In genomic region chr13:77325371-77325941, GRCh38 we compare ENCODE assay signal across 8 cellular contexts. TPM values are rescaled to one million over a fixed set of nuclear protein-coding genes. Genes with fewer than 3 reads are reported as not detected.
A peak's percentile ranks its signal among the peaks of the same experiment; 100 is the strongest.
DNase-seq lines count a peak whose midpoint lies in the region; ATAC-seq, FAIRE-seq and TF ChIP-seq lines count a peak whose summit lies in the region.

No MANE protein-coding gene starts in this region.

- DNase-seq in GM12864 (ENCODE audit: low read depth) (no peak), NAMALWA (ENCODE audit: low spot score) (peak; percentile 74), bronchial epithelial cell (ENCODE audit: low read depth) (peak; percentile 79), medulla oblongata (ENCODE audit: extremely low spot score) (peak; percentile 61), T1000 (lab: John Stamatoyannopoulos, UW) (no peak), GDM1 (lab: John Stamatoyannopoulos, UW) (no peak)

- 10% methylated on average over 11 of the region's 11 CpGs for WGBS in urinary bladder

- no peaks in the 10 kb centered on the region for H3K4me1 ChIP-seq in urinary bladder (ENCODE audit: insufficient read depth)

- no peaks in the 10 kb centered on the region for H3K27me3 ChIP-seq in bronchial epithelial cell (ENCODE audit: control insufficient read depth, insufficient read depth, low read length)

- TF ChIP-seq CTCF in GM12864 (IDR thresholded peaks at IDR 0.05; ENCODE audit: low read depth, low read length, missing control alignments) = no peak
- no peak for TF ChIP-seq CTCF in bronchial epithelial cell (IDR thresholded peaks at IDR 0.05; ENCODE audit: insufficient read depth, low read length, severe bottlenecking)

- no peak for FAIRE-seq in bronchial epithelial cell (lab: Jason Lieb, UNC)

- no peak for ATAC-seq in HG02623 (IDR thresholded peaks at IDR 0.05; ENCODE audit: unreplicated experiment)

- H3K4me3 ChIP-seq in GM12864 (ENCODE audit: low read depth, low read length) = peak overlapping the region; percentile 76
- H3K4me3 ChIP-seq in bronchial epithelial cell (ENCODE audit: low read depth, low read length) = peak overlapping the region; percentile 93
- H3K4me3 ChIP-seq in urinary bladder (ENCODE audit: low read depth, low read length) = peak overlapping the region; percentile 81

- H3K36me3 ChIP-seq in bronchial epithelial cell (ENCODE audit: control insufficient read depth, insufficient read depth, low read length) (no peaks in the 10 kb centered on the region), urinary bladder (ENCODE audit: insufficient read depth) (no peaks in the 10 kb centered on the region)

- H3K27ac ChIP-seq in urinary bladder (ENCODE audit: low read depth) = no peak overlapping the region

RNA-seq across cellular contexts. Expression of gene MYCBP2, which starts 1.4 kb away (rescaled TPM):
- total RNA-seq in bronchial epithelial cell = 37.4 and 50.2 TPM in 2 replicates
- total RNA-seq in urinary bladder = 124 TPM
- polyA plus RNA-seq in urinary bladder = 43.7 TPM

Comparison
In these comparisons a context has a peak if more than half of its experiments do, and no peak if none do; other contexts are left out.
1. DNase-seq: peak in NAMALWA (single experiment), bronchial epithelial cell (single experiment) and medulla oblongata (single experiment); none in GM12864 (single experiment), T1000 (single experiment) and GDM1 (single experiment).
2. Peak in every context shown above with its lines, with median percentiles within 50 percentile points of each other: H3K4me3 ChIP-seq.